In the genomic region with DNA sequence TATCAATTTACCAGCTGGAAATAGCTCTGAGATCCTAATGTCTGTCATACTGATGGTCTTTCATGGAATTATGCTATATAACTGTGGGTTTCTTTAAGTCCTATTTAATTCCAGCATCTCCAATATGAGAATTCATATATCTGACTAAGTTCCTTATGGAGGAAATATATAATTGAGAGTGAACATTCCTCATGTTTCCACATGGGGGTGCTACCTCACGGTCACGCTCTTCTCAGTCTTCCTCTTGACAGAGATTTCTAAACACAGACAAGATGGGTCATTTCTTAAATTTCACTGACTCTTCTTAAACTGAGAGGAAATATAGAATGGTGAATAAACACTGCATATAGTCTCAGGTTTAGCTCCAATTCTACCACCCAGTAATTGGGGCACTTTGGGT, we compare ENCODE assay signal across 9 cellular contexts.
DNase-seq lines count a peak whose midpoint lies in the region; ATAC-seq lines count a peak whose summit lies in the region.
"Had no signal": no experiment of that assay in that cellular context is flagged by ENCODE, and none has a peak within 500 bp of the region (broad histone marks: within the 10 kb centered on the region; RNA-seq: fewer than 3 reads in every experiment).

No MANE protein-coding gene starts in this region.

- no peak overlapping the region for H2AFZ ChIP-seq in GM23248

- no peak overlapping the region for H3K4me2 ChIP-seq in GM23248 (ENCODE audit: unreplicated experiment)

- H3F3A ChIP-seq in GM23248 (ENCODE audit: insufficient read depth), result no peaks in the 10 kb centered on the region

- H3K4me3 ChIP-seq in GM23248, result no peak overlapping the region

- in situ Hi-C loops in GM23248 (cut with MboI), result no loop called here

- no peaks in the 10 kb centered on the region for H4K20me1 ChIP-seq in GM23248 (ENCODE audit: insufficient read depth)

- H3K4me1 ChIP-seq in GM23248 (ENCODE audit: insufficient read depth), result no peaks in the 10 kb centered on the region

- peaks cover 43% of the 10 kb centered on the region for H3K27me3 ChIP-seq in GM23248 (replicated peaks; ENCODE audit: insufficient read depth)

- DNase-seq in DMS53 treated with DMSO at 0.1 percent for 48 hours (lab: John Stamatoyannopoulos, UW; ENCODE audit: unreplicated experiment), result peak; percentile 4
- peak; percentile 23 for DNase-seq in GM23248
- peak; percentile 13 for DNase-seq in RPMI7951 (ENCODE audit: low read depth)
- DNase-seq in iPS-NIHi11 (ENCODE audit: low spot score), result peak; percentile 26
- no peak for DNase-seq in left lobe of liver (ENCODE audit: low spot score)
- no peak for DNase-seq in NCI-H2171 treated with DMSO at 0.1 percent for 48 hours (lab: John Stamatoyannopoulos, UW)
- no peak for DNase-seq in stimulated activated naive CD8-positive, alpha-beta T cell treated with anti-CD3 and anti-CD28 coated beads, Interleukin-15, Interleukin-2, amounts not matched to agents 100 U/mL and 50 U/mL, for 24 hours
- DNase-seq: activated CD4-positive, CD25-positive, alpha-beta regulatory T cell had no signal

- ATAC-seq in left lobe of liver (no peak), HG02642 (IDR thresholded peaks at IDR 0.05; ENCODE audit: poor library complexity, unreplicated experiment) (no peak)
- no peak for ATAC-seq in stimulated activated naive CD8-positive, alpha-beta T cell treated with anti-CD3 and anti-CD28 coated beads, Interleukin-15, Interleukin-2, amounts not matched to agents 100 U/mL and 50 U/mL, for 24 hours

- H3K79me2 ChIP-seq in GM23248 (ENCODE audit: insufficient read depth), result no peaks in the 10 kb centered on the region

- no peak overlapping the region for H3K27ac ChIP-seq in GM23248

- H3K36me3 ChIP-seq in GM23248 (ENCODE audit: low read depth), result no peaks in the 10 kb centered on the region

- H3K9me2 ChIP-seq in GM23248 (ENCODE audit: insufficient read depth), result no peaks in the 10 kb centered on the region

- 8 to 10% methylated on average over 2 of the region's 2 CpGs for WGBS in GM23248 (ENCODE audit: low coverage in 1 of 2, low lambda C conversion rate in 2 of 2, missing lambda C conversion rate in 2 of 2), 2 experiments

- H3K9me3 ChIP-seq in GM23248 (ENCODE audit: low read depth), result no peaks in the 10 kb centered on the region

- H3K9ac ChIP-seq in GM23248, result no peak overlapping the region

Comparison
In these comparisons a context has a peak if more than half of its experiments do, and no peak if none do; other contexts are left out.
1. DNase-seq: peak in DMS53 treated with DMSO at 0.1 percent for 48 hours (single experiment), GM23248 (single experiment), RPMI7951 (single experiment) and iPS-NIHi11 (single experiment); none in left lobe of liver (single experiment), NCI-H2171 treated with DMSO at 0.1 percent for 48 hours (single experiment) and stimulated activated naive CD8-positive, alpha-beta T cell treated with anti-CD3 and anti-CD28 coated beads, Interleukin-15, Interleukin-2, amounts not matched to agents 100 U/mL and 50 U/mL, for 24 hours (single experiment).